ENCODE assay signal across 12 cellular contexts in the genomic region with DNA sequence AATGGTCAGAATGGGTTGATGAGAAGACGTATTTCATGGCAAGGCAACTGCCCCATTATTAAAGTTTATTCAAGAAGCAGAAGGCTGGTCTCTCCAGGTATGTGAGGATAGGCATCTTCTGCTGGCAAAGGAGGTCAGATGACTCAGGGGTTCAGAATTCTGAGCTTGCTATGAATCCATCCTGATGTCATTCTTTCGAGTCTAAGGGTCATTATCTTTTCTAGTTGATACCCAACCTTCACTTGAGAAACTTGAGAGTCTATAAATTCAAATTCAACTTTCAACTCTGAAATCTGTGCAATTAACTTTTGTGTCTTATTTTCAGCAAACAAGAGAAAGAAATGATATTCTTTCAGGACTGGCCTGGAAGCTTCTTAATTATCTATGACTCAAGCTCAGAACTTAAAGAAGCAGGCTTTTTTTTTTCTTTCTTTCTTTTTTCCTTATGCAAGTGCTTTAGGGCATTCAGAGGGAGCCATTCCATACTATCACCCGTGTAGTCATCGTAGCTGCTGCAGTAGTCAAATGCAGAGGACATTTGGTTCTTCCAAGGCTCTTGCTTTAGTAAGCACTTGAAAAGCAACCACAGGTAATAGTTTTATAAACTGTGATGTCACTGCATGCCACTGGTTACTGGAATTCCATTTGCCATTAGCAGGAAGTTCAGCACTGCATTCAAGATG.
A peak's percentile ranks its signal among the peaks of the same experiment; 100 is the strongest.
DNase-seq lines count a peak whose midpoint lies in the region; ATAC-seq, FAIRE-seq and TF ChIP-seq lines count a peak whose summit lies in the region.
"Had no signal": no experiment of that assay in that cellular context is flagged by ENCODE, and none has a peak within 500 bp of the region (broad histone marks: within the 10 kb centered on the region; RNA-seq: fewer than 3 reads in every experiment).

No MANE protein-coding gene starts in this region.

- H3K27me3 ChIP-seq in ACC112 (ENCODE audit: insufficient read depth, low read length) (no peaks in the 10 kb centered on the region), astrocyte (ENCODE audit: insufficient read depth, low read length) (no peaks in the 10 kb centered on the region)

- peaks cover 6% of the 10 kb centered on the region for H3K36me3 Mint-ChIP-seq in astrocyte (ENCODE audit: low read depth, unreplicated experiment)

- H3K4me3 ChIP-seq in ACC112 (ENCODE audit: low read depth, low read length) = no peak overlapping the region
- H3K4me3 ChIP-seq in astrocyte (ENCODE audit: insufficient read depth, low read depth, low read length) = no peak overlapping the region

- no peak overlapping the region for H3K9ac ChIP-seq in astrocyte (ENCODE audit: low read length)

- H3K4me1 Mint-ChIP-seq in astrocyte (ENCODE audit: low read depth, unreplicated experiment) = peaks cover 23% of the 10 kb centered on the region

- H2AFZ ChIP-seq in ACC112 (ENCODE audit: low read length, unreplicated experiment) = no peak overlapping the region
- H2AFZ ChIP-seq in astrocyte (ENCODE audit: low read depth, low read length) = no peak overlapping the region

- H3K27ac ChIP-seq in ACC112 (ENCODE audit: low read depth, low read length) (peak overlapping the region; percentile 19; the same call in 1 of the 2 replicates), astrocyte (ENCODE audit: low read depth, low read length) (peak overlapping the region; percentile 1)

- peak; percentile 67 for FAIRE-seq in astrocyte (lab: Jason Lieb, UNC)
- FAIRE-seq: frontal cortex had no signal

- H3K4me2 ChIP-seq in astrocyte (ENCODE audit: low read length) = peak overlapping the region; percentile 47

- H3K27me3 Mint-ChIP-seq in astrocyte (ENCODE audit: low read depth, unreplicated experiment) = no peaks in the 10 kb centered on the region

- peaks cover 9% of the 10 kb centered on the region for H3K9me3 Mint-ChIP-seq in astrocyte (ENCODE audit: unreplicated experiment)

- DNase-seq in HS-5 (ENCODE audit: low read depth) (peak; percentile 77), astrocyte (ENCODE audit: low read depth) (peak; percentile 76), kidney tubule cell (ENCODE audit: low spot score) (peak; percentile 95), epidermal melanocyte (ENCODE audit: insufficient read length, low spot score) (no peak)
- no peak for DNase-seq in activated CD8-positive, alpha-beta memory T cell treated with anti-CD3 and anti-CD28 coated beads, Interleukin-2, amount 50 U/mL, for 4 hours
- DNase-seq: activated T-cell treated with anti-CD3 and anti-CD28 coated beads for 4 hours; NCI-H1436; NK-92 treated with Interleukin-12 subunit alpha and Interleukin-12 subunit beta, amount 100 ng/mL, for 24 hours had no signal

- no peaks in the 10 kb centered on the region for H3K9me3 ChIP-seq in astrocyte (ENCODE audit: insufficient read depth, low read depth, low read length)

- H3K36me3 ChIP-seq in ACC112 (ENCODE audit: insufficient read depth, low read length) (no peaks in the 10 kb centered on the region), astrocyte (ENCODE audit: insufficient read depth, low read length) (no peaks in the 10 kb centered on the region)

- peak overlapping the region; percentile 95 for H3K27ac Mint-ChIP-seq in astrocyte (ENCODE audit: unreplicated experiment)

- H3K79me2 ChIP-seq in ACC112 (ENCODE audit: control insufficient read depth, insufficient read depth, low read length, unreplicated experiment) = no peaks in the 10 kb centered on the region
- no peaks in the 10 kb centered on the region for H3K79me2 ChIP-seq in astrocyte (ENCODE audit: insufficient read depth, low read length)

- H3K4me1 ChIP-seq in ACC112 (ENCODE audit: control insufficient read depth, insufficient read depth, low read length, unreplicated experiment) (peaks cover 22% of the 10 kb centered on the region), astrocyte (ENCODE audit: insufficient read depth, low read length) (peaks cover 5% of the 10 kb centered on the region)

- H4K20me1 ChIP-seq in astrocyte (ENCODE audit: insufficient read depth, low read length) = no peaks in the 10 kb centered on the region

- peak overlapping the region; percentile 45 for H3K4me3 Mint-ChIP-seq in astrocyte (ENCODE audit: unreplicated experiment)

- TF ChIP-seq CTCF in astrocyte (IDR thresholded peaks at IDR 0.05; ENCODE audit: insufficient read depth, low read depth, low read length) = no peak

- no peak for ATAC-seq in GM21360 (IDR thresholded peaks at IDR 0.05; ENCODE audit: unreplicated experiment)
- no peak for ATAC-seq in GM18511 (IDR thresholded peaks at IDR 0.05; ENCODE audit: unreplicated experiment)

Comparison
In these comparisons a context has a peak if more than half of its experiments do, and no peak if none do; other contexts are left out.
1. DNase-seq: peak in HS-5 (single experiment), astrocyte (single experiment) and kidney tubule cell (single experiment); none in epidermal melanocyte (single experiment) and activated CD8-positive, alpha-beta memory T cell treated with anti-CD3 and anti-CD28 coated beads, Interleukin-2, amount 50 U/mL, for 4 hours (single experiment).